In genomic region chr4:153222162-153222789, GRCh38 we compare ENCODE assay signal across 8 cellular contexts. TPM values are rescaled to one million over a fixed set of nuclear protein-coding genes. Genes with fewer than 3 reads are reported as not detected.
A peak's percentile ranks its signal among the peaks of the same experiment; 100 is the strongest.
DNase-seq lines count a peak whose midpoint lies in the region; ATAC-seq and TF ChIP-seq lines count a peak whose summit lies in the region.

No MANE protein-coding gene starts in this region.

- peak; percentile 22 for ATAC-seq in GM18498 (IDR thresholded peaks at IDR 0.05; ENCODE audit: unreplicated experiment)
- ATAC-seq in HG03097 (IDR thresholded peaks at IDR 0.05; ENCODE audit: low FRiP score, unreplicated experiment) = peak; percentile 33
- peak; percentile 47 for ATAC-seq in body of pancreas
- ATAC-seq in psoas muscle = peak; percentile 55 to 83 (median 72)

- TF ChIP-seq CTCF in body of pancreas (IDR thresholded peaks at IDR 0.05) (no peak), psoas muscle (IDR thresholded peaks at IDR 0.05) (no peak)

- H3K4me1 ChIP-seq in body of pancreas = peaks cover 46% of the 10 kb centered on the region
- peaks cover 21% of the 10 kb centered on the region for H3K4me1 ChIP-seq in psoas muscle

- DNase-seq in ACHN (peak; percentile 71), RPMI7951 (ENCODE audit: low read depth) (peak; percentile 83), body of pancreas (peak; percentile 22 to 44 (median 42)), hypothalamus (lab: John Stamatoyannopoulos, UW) (peak in 49 of 51 donors; percentile 12 to 77 (median 51)), psoas muscle (peak; percentile 57 to 74), NCI-H345 treated with DMSO at 0.1 percent for 48 hours (lab: John Stamatoyannopoulos, UW; ENCODE audit: unreplicated experiment) (no peak)

- H3K27me3 ChIP-seq in body of pancreas (no peaks in the 10 kb centered on the region), psoas muscle (ENCODE audit: insufficient read depth in 3 of 3, low read length in 2 of 3) (no peaks in the 10 kb centered on the region)

- H3K9me3 ChIP-seq in body of pancreas (no peaks in the 10 kb centered on the region), psoas muscle (peaks cover 6% of the 10 kb centered on the region)

- peak overlapping the region; percentile 16 to 19 for H3K4me3 ChIP-seq in body of pancreas
- H3K4me3 ChIP-seq in psoas muscle = peak overlapping the region; percentile 97

- in situ Hi-C loops in ACHN (cut with HindIII; ENCODE audit: low pct_ligation_motif_present, low pct_unique_long_range_greater_than_20kb, low sequenced_read_pairs) = no loop called here

- H3K36me3 ChIP-seq in body of pancreas (replicated peaks in 1 of 2; ENCODE audit: insufficient read depth in 1 of 2, low read depth in 2 of 2) (no peaks in the 10 kb centered on the region), psoas muscle (ENCODE audit: insufficient read depth in 1 of 2, low read depth in 1 of 2) (no peaks in the 10 kb centered on the region)

- intact Hi-C loops in body of pancreas (cut with DNase I) (no loop called here), psoas muscle (cut with DNase I) (loop anchor here in 1 of 2 donors (10.0 kb wide), 1 partner anchor 213 kb away; no protein-coding TSS in a partner anchor)

- 37 to 38% methylated on average over 21 to 28 of the region's 28 CpGs for WGBS in body of pancreas, 2 donors
- 2 to 3% (median 3%) methylated on average over 28 of the region's 28 CpGs for WGBS in psoas muscle, 3 donors

- H3K27ac ChIP-seq in body of pancreas (peak overlapping the region; percentile 70 to 83 (median 78)), psoas muscle (peak overlapping the region; percentile 93)

- TF ChIP-seq POLR2A in body of pancreas (IDR thresholded peaks at IDR 0.05) = peak in 1 of 3 donors; percentile 28

RNA-seq across cellular contexts. Expression of gene TRIM2, which starts 18.0 kb away (rescaled TPM):
- 30.6 and 34.7 TPM in 2 replicates for total RNA-seq in RPMI7951 (2014; rRNA removed; shearing (Covaris generic))
- total RNA-seq in body of pancreas (10 to 100 TPM; 31.3 to 42.0 TPM), psoas muscle (1 to 10 TPM; 3.9 to 7.1 (median 5.6) TPM)
- polyA plus RNA-seq in psoas muscle = 1 to 10 TPM; 1.3 to 2.2 (median 2.1) TPM

Comparison
In these comparisons a context has a peak if more than half of its experiments do, and no peak if none do; other contexts are left out.
1. ATAC-seq: peak in every context shown above with its lines; median percentile 72 in psoas muscle; 47 in body of pancreas; 33 in HG03097; 22 in GM18498.